Comparison of ENCODE assay signal across 8 cellular contexts in the genomic region with DNA sequence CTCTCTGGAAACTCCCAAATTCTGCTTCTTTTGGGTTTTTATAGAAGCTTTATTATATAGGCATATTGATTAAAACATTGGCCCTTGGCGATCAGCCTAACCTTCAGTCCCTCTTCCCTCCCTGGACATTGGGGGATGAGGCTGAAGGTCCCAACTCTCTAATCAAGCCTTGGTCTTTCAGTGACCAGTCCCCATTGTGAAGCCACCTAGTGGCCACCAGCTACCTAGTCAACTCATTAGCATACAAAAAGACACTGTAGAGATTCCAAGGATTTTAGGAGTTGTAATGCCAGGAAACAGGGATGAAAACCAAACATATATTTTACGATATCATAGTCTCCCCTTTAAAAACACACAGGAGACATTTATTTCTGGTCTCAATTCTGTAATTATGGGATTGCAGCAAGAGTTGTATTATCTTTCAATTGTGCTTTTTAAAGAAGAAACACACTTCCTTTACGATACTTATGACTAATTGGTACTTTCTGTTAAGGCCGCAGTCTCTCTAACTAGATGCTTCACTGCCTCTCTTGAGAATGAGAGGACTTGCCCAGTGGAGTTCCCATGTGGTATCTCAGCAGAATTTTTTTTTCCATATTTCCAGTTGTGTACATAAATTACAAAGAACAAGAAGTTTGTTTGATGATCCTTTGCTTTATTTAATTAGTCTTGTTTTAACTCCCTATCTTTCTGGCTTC. TPM values are rescaled to one million over a fixed set of nuclear protein-coding genes. Genes with fewer than 3 reads are reported as not detected.
DNase-seq lines count a peak whose midpoint lies in the region; ATAC-seq, FAIRE-seq and TF ChIP-seq lines count a peak whose summit lies in the region.

No MANE protein-coding gene starts in this region.

- H3K9me3 ChIP-seq in MM.1S (replicated peaks; ENCODE audit: insufficient read depth, low read length) (no peaks in the 10 kb centered on the region), colonic mucosa (no peaks in the 10 kb centered on the region)

- intact Hi-C loops in colonic mucosa (cut with DNase I): no loop called here

- TF ChIP-seq POLR2A in GM12892 (IDR thresholded peaks at IDR 0.05; ENCODE audit: low read depth, low read length): no peak

- FAIRE-seq in GM12892 (lab: Jason Lieb, UNC): peak; percentile 86

- H3K4me1 ChIP-seq in MM.1S (ENCODE audit: low read length): peaks cover 19% of the 10 kb centered on the region
- no peaks in the 10 kb centered on the region for H3K4me1 ChIP-seq in colonic mucosa

- H3K79me2 ChIP-seq in MM.1S (ENCODE audit: low read length): no peaks in the 10 kb centered on the region

- H3K4me2 ChIP-seq in MM.1S (ENCODE audit: low read depth, low read length): peak overlapping the region; percentile 42

- CTCF ChIA-PET in activated naive CD4-positive, alpha-beta T cell treated with anti-CD3 and anti-CD28 coated beads, Interleukin-2, amount 10 ng/mL, durations not matched to agents 7 days and 5 days (lab: Charles Lee): interaction anchor here (0.8 kb wide), 2 partner anchors 27 to 39 kb away, joined by 3 to 4 read pairs; no protein-coding TSS in a partner anchor

- no peaks in the 10 kb centered on the region for H3K4me1 Mint-ChIP-seq in neural crest cell
- no peaks in the 10 kb centered on the region for H3K4me1 Mint-ChIP-seq in activated naive CD4-positive, alpha-beta T cell treated with anti-CD3 and anti-CD28 coated beads, Interleukin-2, amount 10 ng/mL, durations not matched to agents 7 days and 5 days

- H3K27ac Mint-ChIP-seq in neural crest cell (ENCODE audit: unreplicated experiment): no peak overlapping the region
- no peak overlapping the region for H3K27ac Mint-ChIP-seq in activated naive CD4-positive, alpha-beta T cell treated with anti-CD3 and anti-CD28 coated beads, Interleukin-2, amount 10 ng/mL, durations not matched to agents 7 days and 5 days

- TF ChIP-seq CTCF in MM.1S (IDR thresholded peaks at IDR 0.05; ENCODE audit: low read length) (peak; percentile 81), colonic mucosa (IDR thresholded peaks at IDR 0.05) (peak; percentile 31), neural crest cell (conservative IDR thresholded peaks at IDR 0.05) (peak; percentile 69)

- peak overlapping the region; percentile 21 for H3K4me3 ChIP-seq in MM.1S (ENCODE audit: low read length)
- H3K4me3 ChIP-seq in colonic mucosa: no peak overlapping the region

- peak overlapping the region; percentile 23; the same call in 1 of the 2 replicates for H2AFZ ChIP-seq in MM.1S (ENCODE audit: low read length)

- no peaks in the 10 kb centered on the region for H3K9me3 Mint-ChIP-seq in neural crest cell
- H3K9me3 Mint-ChIP-seq in activated naive CD4-positive, alpha-beta T cell treated with anti-CD3 and anti-CD28 coated beads, Interleukin-2, amount 10 ng/mL, durations not matched to agents 7 days and 5 days: no peaks in the 10 kb centered on the region

- H3K27ac ChIP-seq in MM.1S (ENCODE audit: low read length) (peak overlapping the region; percentile 52; the same call in 1 of the 2 replicates), colonic mucosa (no peak overlapping the region)

- H3K36me3 ChIP-seq in MM.1S (replicated peaks; ENCODE audit: insufficient read depth, low read length): no peaks in the 10 kb centered on the region
- H3K36me3 ChIP-seq in colonic mucosa: no peaks in the 10 kb centered on the region

- no peaks in the 10 kb centered on the region for H3K27me3 Mint-ChIP-seq in neural crest cell (ENCODE audit: low read depth)
- no peaks in the 10 kb centered on the region for H3K27me3 Mint-ChIP-seq in activated naive CD4-positive, alpha-beta T cell treated with anti-CD3 and anti-CD28 coated beads, Interleukin-2, amount 10 ng/mL, durations not matched to agents 7 days and 5 days

- DNase-seq in AG20443 (ENCODE audit: low spot score): peak; percentile 27
- DNase-seq in GM12892 (ENCODE audit: insufficient read length): peak; percentile 5
- peak; percentile 84 for DNase-seq in MM.1S
- peak; percentile 18 for DNase-seq in colonic mucosa
- DNase-seq in neural crest cell (ENCODE audit: low read depth, low spot score): no peak
- DNase-seq in NCI-H526 treated with DMSO at 0.1 percent for 48 hours (lab: John Stamatoyannopoulos, UW): no peak
- no peak for DNase-seq in activated naive CD4-positive, alpha-beta T cell treated with anti-CD3 and anti-CD28 coated beads, Interleukin-2, amount 10 ng/mL, durations not matched to agents 7 days and 5 days

- no peak overlapping the region for H3K9ac ChIP-seq in MM.1S (ENCODE audit: low read length)
- no peak overlapping the region for H3K9ac ChIP-seq in colonic mucosa (ENCODE audit: low read depth in 2 of 2, low read length in 2 of 2)

- peaks cover 2% of the 10 kb centered on the region for H3K36me3 Mint-ChIP-seq in neural crest cell (ENCODE audit: low read depth)
- no peaks in the 10 kb centered on the region for H3K36me3 Mint-ChIP-seq in activated naive CD4-positive, alpha-beta T cell treated with anti-CD3 and anti-CD28 coated beads, Interleukin-2, amount 10 ng/mL, durations not matched to agents 7 days and 5 days

- H3K4me3 Mint-ChIP-seq in neural crest cell: no peak overlapping the region
- H3K4me3 Mint-ChIP-seq in activated naive CD4-positive, alpha-beta T cell treated with anti-CD3 and anti-CD28 coated beads, Interleukin-2, amount 10 ng/mL, durations not matched to agents 7 days and 5 days: no peak overlapping the region

- no peaks in the 10 kb centered on the region for H3K27me3 ChIP-seq in MM.1S (replicated peaks; ENCODE audit: insufficient read depth, low read length)
- H3K27me3 ChIP-seq in colonic mucosa: no peaks in the 10 kb centered on the region

- H4K20me1 ChIP-seq in MM.1S (ENCODE audit: insufficient read depth, low read length): no peaks in the 10 kb centered on the region

- peak; percentile 100 for ATAC-seq in HG02571 (IDR thresholded peaks at IDR 0.05; ENCODE audit: unreplicated experiment)

- no peaks in the 10 kb centered on the region; the same call in 1 of the 2 replicates for H3F3A ChIP-seq in MM.1S (ENCODE audit: insufficient read depth, low read length)

- H3K9me2 ChIP-seq in MM.1S (replicated peaks; ENCODE audit: insufficient read depth, low read length): no peaks in the 10 kb centered on the region

RNA-seq across cellular contexts. Expression of gene WDR17, which starts 58.2 kb away (rescaled TPM):
- polyA plus RNA-seq in GM12892 (2012; ENCODE audit: missing spikeins): 4.4 TPM
- total RNA-seq in colonic mucosa (1 to 10 TPM; 1.2 to 1.6 TPM), neural crest cell (8.7 and 10.5 TPM in 2 replicates)

Comparison
In these comparisons a context has a peak if more than half of its experiments do, and no peak if none do; other contexts are left out.
1. DNase-seq: peak in AG20443 (single experiment), GM12892 (single experiment), MM.1S (single experiment) and colonic mucosa (single experiment); none in neural crest cell (single experiment), NCI-H526 treated with DMSO at 0.1 percent for 48 hours (single experiment) and activated naive CD4-positive, alpha-beta T cell treated with anti-CD3 and anti-CD28 coated beads, Interleukin-2, amount 10 ng/mL, durations not matched to agents 7 days and 5 days (single experiment).
2. CTCF ChIP-seq: peak in every context shown above with its lines; median percentile 81 in MM.1S; 69 in neural crest cell; 31 in colonic mucosa.